Comparison of ENCODE assay signal across 1 cellular context in the genomic region with DNA sequence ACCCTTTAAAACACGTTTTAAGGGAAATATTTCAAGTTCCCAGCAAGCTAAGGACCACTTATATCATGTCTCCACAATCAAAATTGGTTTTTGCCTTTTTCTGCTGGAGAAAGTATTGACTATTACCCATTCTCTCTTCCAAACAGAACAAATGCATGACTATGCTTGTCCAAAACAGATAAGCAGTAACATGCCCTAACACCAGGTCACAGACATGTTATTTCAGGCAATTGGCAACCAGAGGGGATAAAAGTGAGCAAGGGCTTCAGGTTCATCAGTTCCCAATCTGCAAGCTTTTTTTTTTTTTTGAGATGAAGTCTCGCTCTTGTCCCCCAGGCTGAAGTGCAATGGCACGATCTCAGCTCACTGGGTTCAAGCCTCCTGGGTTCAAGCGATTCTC.
TF ChIP-seq lines count a peak whose summit lies in the region.

No MANE protein-coding gene starts in this region.

TF ChIP-seq in WTC11, 78 proteins besides CTCF, POLR2A, EP300 and RAD21 (continued from another document):
- TF ChIP-seq, protein P1, sequence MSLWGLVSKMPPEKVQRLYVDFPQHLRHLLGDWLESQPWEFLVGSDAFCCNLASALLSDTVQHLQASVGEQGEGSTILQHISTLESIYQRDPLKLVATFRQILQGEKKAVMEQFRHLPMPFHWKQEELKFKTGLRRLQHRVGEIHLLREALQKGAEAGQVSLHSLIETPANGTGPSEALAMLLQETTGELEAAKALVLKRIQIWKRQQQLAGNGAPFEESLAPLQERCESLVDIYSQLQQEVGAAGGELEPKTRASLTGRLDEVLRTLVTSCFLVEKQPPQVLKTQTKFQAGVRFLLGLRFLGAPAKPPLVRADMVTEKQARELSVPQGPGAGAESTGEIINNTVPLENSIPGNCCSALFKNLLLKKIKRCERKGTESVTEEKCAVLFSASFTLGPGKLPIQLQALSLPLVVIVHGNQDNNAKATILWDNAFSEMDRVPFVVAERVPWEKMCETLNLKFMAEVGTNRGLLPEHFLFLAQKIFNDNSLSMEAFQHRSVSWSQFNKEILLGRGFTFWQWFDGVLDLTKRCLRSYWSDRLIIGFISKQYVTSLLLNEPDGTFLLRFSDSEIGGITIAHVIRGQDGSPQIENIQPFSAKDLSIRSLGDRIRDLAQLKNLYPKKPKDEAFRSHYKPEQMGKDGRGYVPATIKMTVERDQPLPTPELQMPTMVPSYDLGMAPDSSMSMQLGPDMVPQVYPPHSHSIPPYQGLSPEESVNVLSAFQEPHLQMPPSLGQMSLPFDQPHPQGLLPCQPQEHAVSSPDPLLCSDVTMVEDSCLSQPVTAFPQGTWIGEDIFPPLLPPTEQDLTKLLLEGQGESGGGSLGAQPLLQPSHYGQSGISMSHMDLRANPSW (CRISPR knock-in tag; conservative IDR thresholded peaks at IDR 0.05; ENCODE audit: low read depth): no peak
- TF ChIP-seq, protein P2, sequence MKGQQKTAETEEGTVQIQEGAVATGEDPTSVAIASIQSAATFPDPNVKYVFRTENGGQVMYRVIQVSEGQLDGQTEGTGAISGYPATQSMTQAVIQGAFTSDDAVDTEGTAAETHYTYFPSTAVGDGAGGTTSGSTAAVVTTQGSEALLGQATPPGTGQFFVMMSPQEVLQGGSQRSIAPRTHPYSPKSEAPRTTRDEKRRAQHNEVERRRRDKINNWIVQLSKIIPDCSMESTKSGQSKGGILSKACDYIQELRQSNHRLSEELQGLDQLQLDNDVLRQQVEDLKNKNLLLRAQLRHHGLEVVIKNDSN (CRISPR knock-in tag; IDR thresholded peaks at IDR 0.05): no peak
- TF ChIP-seq CREM (CRISPR knock-in tag; IDR thresholded peaks at IDR 0.05) (no peak), RELA (CRISPR knock-in tag; IDR thresholded peaks at IDR 0.05; ENCODE audit: borderline replicate concordance) (no peak), SP1 (CRISPR knock-in tag; conservative IDR thresholded peaks at IDR 0.05) (no peak)
- TF ChIP-seq, protein P3, sequence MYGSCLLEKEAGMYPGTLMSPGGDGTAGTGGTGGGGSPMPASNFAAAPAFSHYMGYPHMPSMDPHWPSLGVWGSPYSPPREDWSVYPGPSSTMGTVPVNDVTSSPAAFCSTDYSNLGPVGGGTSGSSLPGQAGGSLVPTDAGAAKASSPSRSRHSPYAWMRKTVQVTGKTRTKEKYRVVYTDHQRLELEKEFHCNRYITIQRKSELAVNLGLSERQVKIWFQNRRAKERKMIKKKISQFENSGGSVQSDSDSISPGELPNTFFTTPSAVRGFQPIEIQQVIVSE (CRISPR knock-in tag; IDR thresholded peaks at IDR 0.05; ENCODE audit: borderline replicate concordance): no peak
